Comparison of ENCODE assay signal across 19 cellular contexts in the genomic region with DNA sequence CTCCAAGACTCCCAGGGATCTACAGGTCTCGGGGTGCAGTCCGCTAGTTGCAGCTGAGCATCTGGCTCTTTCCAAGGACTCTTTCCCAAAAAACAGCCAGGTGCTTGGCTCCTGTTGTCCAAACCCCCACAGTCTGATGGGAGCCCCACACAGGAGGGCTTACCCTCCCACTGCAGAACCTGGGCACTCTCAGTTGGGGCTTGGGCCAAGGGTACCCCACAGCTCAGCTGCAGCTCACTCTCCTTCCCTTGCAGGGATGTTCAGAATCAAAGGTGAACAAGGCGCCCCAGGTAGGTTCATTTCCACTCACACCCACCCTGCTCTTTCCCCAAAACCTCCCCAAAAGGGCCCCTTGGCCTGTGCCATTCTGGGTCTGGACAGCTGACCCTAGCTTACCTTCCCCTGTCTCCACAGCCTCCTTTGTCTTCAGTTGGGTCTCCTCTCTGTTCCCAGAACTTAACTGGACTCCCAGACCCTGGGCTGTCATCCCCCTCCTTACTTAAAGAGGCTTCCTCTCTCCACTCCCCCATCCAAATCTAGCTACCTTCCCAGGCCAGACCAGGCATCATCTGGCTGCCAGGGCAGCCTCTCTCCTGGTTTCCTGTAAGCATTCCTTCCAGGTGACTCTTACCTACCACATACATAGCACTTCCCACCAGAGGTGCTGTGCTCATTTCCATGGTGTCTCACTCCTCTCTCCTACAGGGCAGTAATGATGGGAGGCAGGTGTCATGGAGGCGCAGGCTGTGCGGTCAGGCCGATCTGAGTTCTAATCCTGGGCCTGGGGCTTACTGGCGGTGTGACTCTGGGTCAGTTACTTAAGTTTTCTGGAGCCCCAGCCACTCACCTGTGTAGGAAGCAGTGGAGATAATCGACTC. TPM values are rescaled to one million over a fixed set of nuclear protein-coding genes. Genes with fewer than 3 reads are reported as not detected.
DNase-seq lines count a peak whose midpoint lies in the region; ATAC-seq and TF ChIP-seq lines count a peak whose summit lies in the region.
"Had no signal": no experiment of that assay in that cellular context is flagged by ENCODE, and none has a peak within 500 bp of the region (broad histone marks: within the 10 kb centered on the region; RNA-seq: fewer than 3 reads in every experiment).

No MANE protein-coding gene starts in this region.

- 91 to 100% methylated on average over 1 to 8 of the region's 8 CpGs for whole genome bisulfite sequencing in transverse colon (ENCODE audit: low coverage in 1 of 2), 2 donors

- H3K27ac Mint-ChIP-seq in type B pancreatic cell = peak overlapping the region; percentile 93
- H3K27ac Mint-ChIP-seq: CD8-positive, alpha-beta memory T cell; natural killer cell treated with Interleukin-12 subunit alpha and Interleukin-12 subunit beta and Interleukin-15 and Interleukin-18, amount 100 ng/mL, for 72 hours had no signal

- H3K27me3 ChIP-seq in RWPE2 (ENCODE audit: insufficient read depth, poor library complexity, severe bottlenecking) = no peaks in the 10 kb centered on the region
- H3K27me3 ChIP-seq in transverse colon = no peaks in the 10 kb centered on the region
- H3K27me3 ChIP-seq in uterus = no peaks in the 10 kb centered on the region

- H3K36me3 Mint-ChIP-seq in type B pancreatic cell = no peaks in the 10 kb centered on the region
- H3K36me3 Mint-ChIP-seq: natural killer cell treated with Interleukin-12 subunit alpha and Interleukin-12 subunit beta and Interleukin-15 and Interleukin-18, amount 100 ng/mL, for 72 hours had no signal

- no peak for TF ChIP-seq CTCF in GM13976 (IDR thresholded peaks at IDR 0.05; ENCODE audit: borderline replicate concordance, control extremely low read depth, extremely low read depth, insufficient read depth, missing control alignments)
- TF ChIP-seq CTCF in RWPE2 (IDR thresholded peaks at IDR 0.05; ENCODE audit: poor library complexity, severe bottlenecking) = peak; percentile 15
- TF ChIP-seq CTCF in type B pancreatic cell (conservative IDR thresholded peaks at IDR 0.05) = no peak
- no peak for TF ChIP-seq CTCF in transverse colon (IDR thresholded peaks at IDR 0.05)
- TF ChIP-seq CTCF in uterus (IDR thresholded peaks at IDR 0.05) = no peak

- H3K4me1 ChIP-seq in RWPE2 (ENCODE audit: insufficient read depth, poor library complexity, severe bottlenecking) = peaks cover 24% of the 10 kb centered on the region
- H3K4me1 ChIP-seq in transverse colon = no peaks in the 10 kb centered on the region
- H3K4me1 ChIP-seq in uterus = no peaks in the 10 kb centered on the region
- H3K4me1 ChIP-seq: HAP-1, parathyroid adenoma had no signal

- H3K27me3 Mint-ChIP-seq in type B pancreatic cell = peaks cover 23% of the 10 kb centered on the region

- intact Hi-C loops in transverse colon (cut with DNase I; ENCODE audit: low total_unique reads) = no loop called here
- intact Hi-C loops in uterus (cut with DNase I; ENCODE audit: low total_unique reads) = no loop called here

- ATAC-seq in RWPE2 (ENCODE audit: low read depth) = peak; percentile 97
- ATAC-seq: natural killer cell treated with Interleukin-12 subunit alpha and Interleukin-12 subunit beta and Interleukin-15 and Interleukin-18, amount 100 ng/mL, for 72 hours had no signal

- H3K27ac ChIP-seq in RWPE2 (ENCODE audit: poor library complexity, severe bottlenecking) (peak overlapping the region; percentile 39), transverse colon (no peak overlapping the region), uterus (no peak overlapping the region)
- H3K27ac ChIP-seq: parathyroid adenoma had no signal

- TF ChIP-seq POLR2A in transverse colon (IDR thresholded peaks at IDR 0.05) (no peak), uterus (IDR thresholded peaks at IDR 0.05) (no peak)

- H3K9me3 ChIP-seq in RWPE2 (ENCODE audit: severe bottlenecking) = no peaks in the 10 kb centered on the region
- no peaks in the 10 kb centered on the region for H3K9me3 ChIP-seq in transverse colon
- no peaks in the 10 kb centered on the region for H3K9me3 ChIP-seq in uterus
- H3K9me3 ChIP-seq: HAP-1 had no signal

- H3K4me1 Mint-ChIP-seq in type B pancreatic cell (ENCODE audit: unreplicated experiment) = no peaks in the 10 kb centered on the region
- H3K4me1 Mint-ChIP-seq: CD8-positive, alpha-beta memory T cell had no signal

- H3K4me3 Mint-ChIP-seq in type B pancreatic cell = no peak overlapping the region
- H3K4me3 Mint-ChIP-seq: CD8-positive, alpha-beta memory T cell; natural killer cell treated with Interleukin-12 subunit alpha and Interleukin-12 subunit beta and Interleukin-15 and Interleukin-18, amount 100 ng/mL, for 72 hours had no signal

- H3K4me3 ChIP-seq in RWPE2 (ENCODE audit: severe bottlenecking) (no peak overlapping the region), transverse colon (no peak overlapping the region), uterus (no peak overlapping the region)
- H3K4me3 ChIP-seq: HAP-1 had no signal

- in situ Hi-C loops in GM13976 (cut with MboI; ENCODE audit: low sequenced_read_pairs, unreplicated experiment) = no loop called here
- in situ Hi-C loops in transverse colon (cut with MboI; ENCODE audit: low pct_ligation_motif_present in 1 of 4, low pct_unique_long_range_greater_than_20kb in 1 of 4, low sequenced_read_pairs in 3 of 4) = no loop called here

- no peaks in the 10 kb centered on the region for H3K9me3 Mint-ChIP-seq in type B pancreatic cell
- H3K9me3 Mint-ChIP-seq: natural killer cell treated with Interleukin-12 subunit alpha and Interleukin-12 subunit beta and Interleukin-15 and Interleukin-18, amount 100 ng/mL, for 72 hours had no signal

- DNase-seq in GM13976 (ENCODE audit: low spot score) (peak; percentile 7), RWPE2 (ENCODE audit: low spot score) (no peak), iPS DF 19.7 (ENCODE audit: low read depth, low spot score) (peak; percentile 23), type B pancreatic cell (ENCODE audit: extremely low spot score, unreplicated experiment) (peak; percentile 31), kidney glomerular epithelial cell (lab: John Stamatoyannopoulos, UW) (no peak), transverse colon (no peak), uterus (no peak)
- DNase-seq: activated CD4-positive, alpha-beta T cell treated with anti-CD3 and anti-CD28 coated beads, Interleukin-2, amount 50 U/mL, for 1 hour; CD8-positive, alpha-beta memory T cell; DMS79; left cardiac atrium; midbrain; NCI-H1436 had no signal

- H3K36me3 ChIP-seq in RWPE2 (ENCODE audit: low read depth) = no peaks in the 10 kb centered on the region
- H3K36me3 ChIP-seq in transverse colon = no peaks in the 10 kb centered on the region
- no peaks in the 10 kb centered on the region for H3K36me3 ChIP-seq in uterus
- H3K36me3 ChIP-seq: HAP-1 had no signal

- no peak for TF ChIP-seq EP300 in transverse colon (IDR thresholded peaks at IDR 0.05; ENCODE audit: low read depth)

RNA-seq across cellular contexts. Expression of gene MARCO, which starts 29.5 kb away (rescaled TPM):
- total RNA-seq in type B pancreatic cell (ENCODE audit: low replicate concordance) (1.1 and 1.6 TPM in 2 replicates), transverse colon (10 to 100 TPM in 1 of 4 donors, 1 to 10 TPM in 3; 1.9 to 47.0 (median 4.4) TPM), uterus (1 to 10 TPM in 2 of 4 donors, not detected in 2; 2.1 to 2.3 TPM)
- total RNA-seq: CD8-positive, alpha-beta memory T cell; dermis microvascular lymphatic vessel endothelial cell; epithelial cell of proximal tubule; natural killer cell treated with Interleukin-12 subunit alpha and Interleukin-12 subunit beta and Interleukin-15 and Interleukin-18, amount 100 ng/mL, for 72 hours; T-helper 1 cell treated with Interleukin-12 subunit alpha and Interleukin-12 subunit beta and Interleukin-4 antibody, amounts not matched to agents 30 ng/mL and 1 ng/mL, for 36 hours had no signal

Comparison
In these comparisons a context has a peak if more than half of its experiments do, and no peak if none do; other contexts are left out.
1. DNase-seq: peak in GM13976 (single experiment), iPS DF 19.7 (single experiment) and type B pancreatic cell (single experiment); none in RWPE2 (single experiment), kidney glomerular epithelial cell (single experiment), transverse colon (single experiment) and uterus (0 of 2).